8 cellular contexts compared by ENCODE assay signal in genomic region chr11:65899356-65900124, GRCh38. TPM values are rescaled to one million over a fixed set of nuclear protein-coding genes. Genes with fewer than 3 reads are reported as not detected.
DNase-seq lines count a peak whose midpoint lies in the region; ATAC-seq and TF ChIP-seq lines count a peak whose summit lies in the region.

No MANE protein-coding gene starts in this region.

- POLR2A ChIA-PET in Panc1 (lab: Charles Lee), result interaction anchor here (0.5 to 3.2 kb wide), 7 partner anchors 9 to 125 kb away, joined by 3 to 20 read pairs (median 7); partner anchors contain the start of gene CCDC85B

- ATAC-seq in Panc1 (peak; percentile 19), heart left ventricle (peak in 3 of 4 donors; percentile 63 to 72 (median 72))

- peak in 1 of 2 donors; percentile 29 for TF ChIP-seq POLR2A in heart left ventricle (IDR thresholded peaks at IDR 0.05)

- H3K27me3 ChIP-seq in Panc1 (ENCODE audit: control insufficient read depth, insufficient read depth, low read length), result no peaks in the 10 kb centered on the region
- H3K27me3 ChIP-seq in heart left ventricle, result peaks cover 0 to 15% (median 0%) of the 10 kb centered on the region in 9 donors
- H3K27me3 ChIP-seq in rectal smooth muscle tissue (ENCODE audit: control insufficient read depth, insufficient read depth, low read length), result peaks cover 9% of the 10 kb centered on the region

- peak overlapping the region; percentile 87 for H3K27ac ChIP-seq in Panc1 (ENCODE audit: low read length)
- H3K27ac ChIP-seq in heart left ventricle, result peak overlapping the region in 8 of 12 donors; percentile 20 to 82 (median 65)
- no peak overlapping the region for H3K27ac ChIP-seq in rectal smooth muscle tissue (ENCODE audit: low read depth, low read length)

- H3K4me3 ChIP-seq in GM12875 (ENCODE audit: low read depth, low read length), result peak overlapping the region; percentile 53
- H3K4me3 ChIP-seq in Panc1 (ENCODE audit: low read depth in 2 of 2, low read length in 2 of 2), result peak overlapping the region; percentile 82 to 89
- H3K4me3 ChIP-seq in heart left ventricle, result peak overlapping the region; percentile 41 to 81 (median 61)
- peak overlapping the region; percentile 58 for H3K4me3 ChIP-seq in rectal smooth muscle tissue (ENCODE audit: low read length)

- H3K36me3 ChIP-seq in Panc1 (ENCODE audit: control insufficient read depth, insufficient read depth, low read length) (no peaks in the 10 kb centered on the region; the same call in 1 of the 2 replicates), heart left ventricle (no peaks in the 10 kb centered on the region), rectal smooth muscle tissue (ENCODE audit: control insufficient read depth, insufficient read depth, low read length) (no peaks in the 10 kb centered on the region)

- DNase-seq in Panc1 (ENCODE audit: low read depth, low spot score) (no peak), heart left ventricle (peak; percentile 56 to 83 (median 65)), NCI-H2171 treated with DMSO at 0.1 percent for 48 hours (lab: John Stamatoyannopoulos, UW) (no peak), SHP77 treated with DMSO at 0.1 percent for 48 hours (lab: John Stamatoyannopoulos, UW) (no peak), DMS153 (lab: John Stamatoyannopoulos, UW) (no peak)
- peak; percentile 58 for DNase-seq in activated gamma-delta T cell treated with anti-CD3 and anti-CD28 coated beads, Interleukin-2, amount 50 U/mL, for 16 hours (ENCODE audit: low read depth)

- CTCF ChIA-PET in Panc1 (lab: Charles Lee), result interaction anchor here (0.7 kb wide), 1 partner anchor 15 kb away, joined by 10 read pairs; no protein-coding TSS in a partner anchor

- BruUV-seq in Panc1 (replicated peaks; lab: Mats Ljungman, UMichigan), result no TSS peak

- no peak overlapping the region for H3K9ac ChIP-seq in rectal smooth muscle tissue (ENCODE audit: low read length)

- H3K4me1 ChIP-seq in Panc1 (ENCODE audit: control insufficient read depth, insufficient read depth, low read length), result peaks cover 65% of the 10 kb centered on the region
- H3K4me1 ChIP-seq in heart left ventricle, result peaks cover 0 to 31% (median 19%) of the 10 kb centered on the region in 12 donors
- H3K4me1 ChIP-seq in rectal smooth muscle tissue (ENCODE audit: control insufficient read depth, insufficient read depth, low read length), result peaks cover 3% of the 10 kb centered on the region

- intact Hi-C loops in Panc1 (cut with micrococcal nuclease; ENCODE audit: unreplicated experiment) (no loop called here), heart left ventricle (cut with DNase I) (no loop called here)

- H3K9me3 ChIP-seq in Panc1 (ENCODE audit: control insufficient read depth, insufficient read depth, low read depth, low read length), result no peaks in the 10 kb centered on the region
- no peaks in the 10 kb centered on the region for H3K9me3 ChIP-seq in heart left ventricle

- TF ChIP-seq CTCF in GM12875 (IDR thresholded peaks at IDR 0.05; ENCODE audit: borderline replicate concordance, insufficient read depth, low read depth, low read length) (no peak), Panc1 (IDR thresholded peaks at IDR 0.05) (no peak), heart left ventricle (IDR thresholded peaks at IDR 0.05) (no peak)

- in situ Hi-C loops in Panc1 (cut with HindIII; ENCODE audit: low pct_unique_long_range_greater_than_20kb, low sequenced_read_pairs), result no loop called here

- WGBS in heart left ventricle, 4 donors, result 2 to 3% (median 2%) methylated on average over 34 to 78 of the region's 78 CpGs

RNA-seq across cellular contexts. Expression of gene FOSL1, which starts 0.6 kb away (rescaled TPM):
- total RNA-seq in Panc1 (2021; ENCODE audit: unreplicated experiment) (186 TPM), heart left ventricle (10 to 100 TPM in 1 of 9 donors, 1 to 10 TPM in 6, under 1 TPM in 2; 0.22 to 13.7 (median 1.5) TPM)
- polyA plus RNA-seq in Panc1 (2012; ENCODE audit: insufficient read length), result 149 TPM
- polyA plus RNA-seq in heart left ventricle, result 10 to 100 TPM in 1 of 2 donors, 1 to 10 TPM in 1; 1.2 to 48.1 TPM

RNA-seq across cellular contexts. Expression of gene CCDC85B, which starts 9.1 kb away (rescaled TPM):
- 85.4 TPM for total RNA-seq in Panc1 (2021; ENCODE audit: unreplicated experiment)
- 188 TPM for polyA plus RNA-seq in Panc1 (2012; ENCODE audit: insufficient read length)
- 10 to 100 TPM; 32.3 to 78.1 (median 36.9) TPM for total RNA-seq in heart left ventricle
- 10 to 100 TPM; 31.3 to 62.1 TPM for polyA plus RNA-seq in heart left ventricle

RNA-seq across cellular contexts. Expression of gene FIBP, which starts 11.3 kb away (rescaled TPM):
- total RNA-seq in Panc1 (2021; ENCODE audit: unreplicated experiment) (105 TPM), heart left ventricle (10 to 100 TPM; 48.2 to 93.9 (median 57.3) TPM)
- polyA plus RNA-seq in Panc1 (2012; ENCODE audit: insufficient read length), result 154 TPM
- 10 to 100 TPM; 35.0 to 74.7 TPM for polyA plus RNA-seq in heart left ventricle

RNA-seq across cellular contexts. Expression of gene C11orf68, which starts 19.3 kb away (rescaled TPM):
- total RNA-seq in Panc1 (2021; ENCODE audit: unreplicated experiment) (84.7 TPM), heart left ventricle (10 to 100 TPM; 17.0 to 49.0 (median 39.5) TPM)
- polyA plus RNA-seq in Panc1 (2012; ENCODE audit: insufficient read length), result 90.5 TPM
- polyA plus RNA-seq in heart left ventricle, result 10 to 100 TPM; 34.0 to 41.5 TPM

RNA-seq across cellular contexts. Expression of gene DRAP1, which starts 19.7 kb away (rescaled TPM):
- total RNA-seq in Panc1 (2021; ENCODE audit: unreplicated experiment) (581 TPM), heart left ventricle (100 to 1,000 TPM in 4 of 9 donors, 10 to 100 TPM in 5; 76.5 to 144 (median 96.9) TPM)
- 845 TPM for polyA plus RNA-seq in Panc1 (2012; ENCODE audit: insufficient read length)
- polyA plus RNA-seq in heart left ventricle, result 100 to 1,000 TPM; 168 to 180 TPM

Comparison
In these comparisons a context has a peak if more than half of its experiments do, and no peak if none do; other contexts are left out.
1. DNase-seq: peak in activated gamma-delta T cell treated with anti-CD3 and anti-CD28 coated beads, Interleukin-2, amount 50 U/mL, for 16 hours (single experiment) and heart left ventricle (5 of 5); none in Panc1 (single experiment), NCI-H2171 treated with DMSO at 0.1 percent for 48 hours (single experiment), SHP77 treated with DMSO at 0.1 percent for 48 hours (single experiment) and DMS153 (single experiment).
2. RNA of gene FOSL1, which starts 0.6 kb away (total RNA-seq): 186 TPM in Panc1 (single experiment); 0.22 to 13.7 TPM in heart left ventricle; every median in the first group is over 10 times any median in the second.
3. Peak in every context shown above with its lines, with median percentiles within 50 percentile points of each other: H3K4me3 ChIP-seq.